13 cellular contexts compared by ENCODE assay signal in the genomic region with DNA sequence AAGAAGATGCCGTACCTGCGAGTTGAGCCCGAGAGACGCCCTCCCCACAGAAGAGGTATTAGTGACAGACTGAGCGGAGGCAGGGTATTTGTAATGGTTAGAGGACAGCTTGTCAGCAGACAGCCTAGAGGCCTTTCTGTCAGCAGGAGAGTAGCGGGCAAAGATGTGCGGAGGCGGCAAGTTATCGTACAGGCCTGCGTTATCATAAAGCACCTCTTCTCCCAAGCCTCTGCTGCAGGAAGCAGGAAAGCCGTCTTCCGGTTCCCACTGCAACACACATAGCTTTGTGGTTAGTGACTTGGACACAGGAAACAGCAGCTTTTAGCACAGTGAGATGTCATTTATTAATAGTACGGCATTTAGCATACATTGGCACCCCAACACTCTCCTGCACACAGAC.
DNase-seq lines count a peak whose midpoint lies in the region; ATAC-seq and TF ChIP-seq lines count a peak whose summit lies in the region.
"Had no signal": no experiment of that assay in that cellular context is flagged by ENCODE, and none has a peak within 500 bp of the region (broad histone marks: within the 10 kb centered on the region; RNA-seq: fewer than 3 reads in every experiment).

No MANE protein-coding gene starts in this region.

- TF ChIP-seq CTCF in heart right ventricle (IDR thresholded peaks at IDR 0.05) (no peak), stomach (IDR thresholded peaks at IDR 0.05) (no peak)

- H3K36me3 Mint-ChIP-seq in activated T-cell treated with anti-CD3 and anti-CD28 coated beads, Interleukin-2, amount 50 U/mL, for 4 hours (ENCODE audit: insufficient read depth): peaks cover 20% of the 10 kb centered on the region
- H3K36me3 Mint-ChIP-seq in stimulated activated memory B cell treated with anti-CD40 and anti-IgM and Interleukin-4, amounts not matched to agents 10 μg/mL and 1 μg/mL and 100 μg/mL, for 72 hours: no peaks in the 10 kb centered on the region
- peaks cover 2% of the 10 kb centered on the region for H3K36me3 Mint-ChIP-seq in activated CD8-positive, alpha-beta memory T cell treated with anti-CD3 and anti-CD28 coated beads, Interleukin-2, amount 10 ng/mL, durations not matched to agents 7 days and 5 days

- H3K27me3 Mint-ChIP-seq in activated T-cell treated with anti-CD3 and anti-CD28 coated beads, Interleukin-2, amount 50 U/mL, for 4 hours (ENCODE audit: low read depth): no peaks in the 10 kb centered on the region
- no peaks in the 10 kb centered on the region for H3K27me3 Mint-ChIP-seq in stimulated activated naive CD8-positive, alpha-beta T cell treated with anti-CD3 and anti-CD28 coated beads, Interleukin-15, amount 100 ng/mL, for 72 hours
- peaks cover 39% of the 10 kb centered on the region for H3K27me3 Mint-ChIP-seq in stimulated activated memory B cell treated with anti-CD40 and anti-IgM and Interleukin-4, amounts not matched to agents 10 μg/mL and 1 μg/mL and 100 μg/mL, for 72 hours
- H3K27me3 Mint-ChIP-seq in activated CD8-positive, alpha-beta memory T cell treated with anti-CD3 and anti-CD28 coated beads, Interleukin-2, amount 10 ng/mL, durations not matched to agents 7 days and 5 days: no peaks in the 10 kb centered on the region

- no peaks in the 10 kb centered on the region for H3K9me3 ChIP-seq in adipocyte (ENCODE audit: control insufficient read depth, low read length)
- no peaks in the 10 kb centered on the region for H3K9me3 ChIP-seq in heart right ventricle
- H3K9me3 ChIP-seq in stomach: no peaks in the 10 kb centered on the region
- H3K9me3 ChIP-seq: vagina had no signal

- H3K27ac Mint-ChIP-seq in stimulated activated naive CD8-positive, alpha-beta T cell treated with anti-CD3 and anti-CD28 coated beads, Interleukin-15, amount 100 ng/mL, for 72 hours: peak overlapping the region; percentile 38 to 89
- H3K27ac Mint-ChIP-seq in stimulated activated memory B cell treated with anti-CD40 and anti-IgM and Interleukin-4, amounts not matched to agents 10 μg/mL and 1 μg/mL and 100 μg/mL, for 72 hours: no peak overlapping the region
- no peak overlapping the region for H3K27ac Mint-ChIP-seq in activated CD8-positive, alpha-beta memory T cell treated with anti-CD3 and anti-CD28 coated beads, Interleukin-2, amount 10 ng/mL, durations not matched to agents 7 days and 5 days

- peaks cover 32% of the 10 kb centered on the region for H3K4me1 ChIP-seq in adipocyte (ENCODE audit: control insufficient read depth, insufficient read depth, low read length)
- H3K4me1 ChIP-seq in heart right ventricle: peaks cover 18 to 53% (median 39%) of the 10 kb centered on the region in 9 donors
- peaks cover 7 to 46% (median 24%) of the 10 kb centered on the region in 4 donors for H3K4me1 ChIP-seq in stomach

- H3K4me1 Mint-ChIP-seq in activated T-cell treated with anti-CD3 and anti-CD28 coated beads, Interleukin-2, amount 50 U/mL, for 4 hours (ENCODE audit: low read depth): peaks cover 70% of the 10 kb centered on the region
- H3K4me1 Mint-ChIP-seq in stimulated activated naive CD8-positive, alpha-beta T cell treated with anti-CD3 and anti-CD28 coated beads, Interleukin-15, amount 100 ng/mL, for 72 hours: peaks cover 32% of the 10 kb centered on the region
- no peaks in the 10 kb centered on the region for H3K4me1 Mint-ChIP-seq in stimulated activated memory B cell treated with anti-CD40 and anti-IgM and Interleukin-4, amounts not matched to agents 10 μg/mL and 1 μg/mL and 100 μg/mL, for 72 hours
- peaks cover 12% of the 10 kb centered on the region for H3K4me1 Mint-ChIP-seq in activated CD8-positive, alpha-beta memory T cell treated with anti-CD3 and anti-CD28 coated beads, Interleukin-2, amount 10 ng/mL, durations not matched to agents 7 days and 5 days

- TF ChIP-seq POLR2A in stomach (IDR thresholded peaks at IDR 0.05): no peak

- peak overlapping the region; percentile 31 for H3K4me3 Mint-ChIP-seq in activated T-cell treated with anti-CD3 and anti-CD28 coated beads, Interleukin-2, amount 50 U/mL, for 4 hours
- no peak overlapping the region for H3K4me3 Mint-ChIP-seq in stimulated activated naive CD8-positive, alpha-beta T cell treated with anti-CD3 and anti-CD28 coated beads, Interleukin-15, amount 100 ng/mL, for 72 hours
- no peak overlapping the region for H3K4me3 Mint-ChIP-seq in stimulated activated memory B cell treated with anti-CD40 and anti-IgM and Interleukin-4, amounts not matched to agents 10 μg/mL and 1 μg/mL and 100 μg/mL, for 72 hours
- H3K4me3 Mint-ChIP-seq in activated CD8-positive, alpha-beta memory T cell treated with anti-CD3 and anti-CD28 coated beads, Interleukin-2, amount 10 ng/mL, durations not matched to agents 7 days and 5 days: no peak overlapping the region

- H3K36me3 ChIP-seq in adipocyte (ENCODE audit: control insufficient read depth, insufficient read depth, low read length, severe bottlenecking): peaks cover 75% of the 10 kb centered on the region
- peaks cover 0 to 47% (median 11%) of the 10 kb centered on the region in 9 donors for H3K36me3 ChIP-seq in heart right ventricle
- H3K36me3 ChIP-seq in stomach: peaks cover 13 to 66% (median 54%) of the 10 kb centered on the region in 4 donors

- no peak overlapping the region for H3K9ac ChIP-seq in adipocyte (ENCODE audit: low read length)

- peak; percentile 57 to 61 for ATAC-seq in activated T-cell treated with anti-CD3 and anti-CD28 coated beads, Interleukin-2, amount 50 U/mL, for 4 hours
- peak; percentile 24 to 86 (median 68) for ATAC-seq in heart right ventricle
- peak; percentile 31 for ATAC-seq in stimulated activated naive CD8-positive, alpha-beta T cell treated with anti-CD3 and anti-CD28 coated beads, Interleukin-15, amount 100 ng/mL, for 72 hours
- ATAC-seq in stimulated activated memory B cell treated with anti-CD40 and anti-IgM and Interleukin-4, amounts not matched to agents 10 μg/mL and 1 μg/mL and 100 μg/mL, for 72 hours: no peak
- ATAC-seq in activated CD8-positive, alpha-beta memory T cell treated with anti-CD3 and anti-CD28 coated beads, Interleukin-2, amount 10 ng/mL, durations not matched to agents 7 days and 5 days: no peak

- no peaks in the 10 kb centered on the region for H3K9me3 Mint-ChIP-seq in activated T-cell treated with anti-CD3 and anti-CD28 coated beads, Interleukin-2, amount 50 U/mL, for 4 hours
- H3K9me3 Mint-ChIP-seq in stimulated activated naive CD8-positive, alpha-beta T cell treated with anti-CD3 and anti-CD28 coated beads, Interleukin-15, amount 100 ng/mL, for 72 hours: no peaks in the 10 kb centered on the region
- no peaks in the 10 kb centered on the region for H3K9me3 Mint-ChIP-seq in stimulated activated memory B cell treated with anti-CD40 and anti-IgM and Interleukin-4, amounts not matched to agents 10 μg/mL and 1 μg/mL and 100 μg/mL, for 72 hours
- no peaks in the 10 kb centered on the region for H3K9me3 Mint-ChIP-seq in activated CD8-positive, alpha-beta memory T cell treated with anti-CD3 and anti-CD28 coated beads, Interleukin-2, amount 10 ng/mL, durations not matched to agents 7 days and 5 days (ENCODE audit: low read depth)

- DNase-seq in activated T-cell treated with anti-CD3 and anti-CD28 coated beads, Interleukin-2, amount 50 U/mL, for 4 hours: no peak
- DNase-seq in activated T-cell treated with anti-CD3 and anti-CD28 coated beads, Interleukin-2, amount 50 U/mL, for 1 hour: no peak
- DNase-seq in adipocyte (ENCODE audit: low read depth) (peak; percentile 35), heart right ventricle (peak in 1 of 2 donors; percentile 50), stomach (no peak)
- DNase-seq in stimulated activated naive CD8-positive, alpha-beta T cell treated with anti-CD3 and anti-CD28 coated beads, Interleukin-15, amount 100 ng/mL, for 72 hours: no peak
- no peak for DNase-seq in activated CD8-positive, alpha-beta memory T cell treated with anti-CD3 and anti-CD28 coated beads, Interleukin-2, amount 10 ng/mL, durations not matched to agents 7 days and 5 days
- DNase-seq: C1 segment of cervical spinal cord, kidney glomerular epithelial cell, NCI-H69 had no signal

- H3K27me3 ChIP-seq in adipocyte (replicated peaks; ENCODE audit: control insufficient read depth, insufficient read depth, low read length): no peaks in the 10 kb centered on the region
- H3K27me3 ChIP-seq in heart right ventricle: no peaks in the 10 kb centered on the region
- no peaks in the 10 kb centered on the region for H3K27me3 ChIP-seq in stomach
- H3K27me3 ChIP-seq: vagina had no signal

- 18 to 27% methylated on average over 13 of the region's 13 CpGs for WGBS in heart right ventricle, 2 donors
- 68 to 80% (median 74%) methylated on average over 13 of the region's 13 CpGs for WGBS in stomach, 5 donors

- CTCF ChIA-PET in activated CD8-positive, alpha-beta memory T cell treated with anti-CD3 and anti-CD28 coated beads, Interleukin-2, amount 10 ng/mL, durations not matched to agents 7 days and 5 days (lab: Charles Lee): interaction anchor here (1.4 kb wide), 1 partner anchor 21 kb away, joined by 7 read pairs; no protein-coding TSS in a partner anchor

- H3K4me3 ChIP-seq in adipocyte (ENCODE audit: low read length) (no peak overlapping the region), heart right ventricle (no peak overlapping the region), stomach (no peak overlapping the region)
- H3K4me3 ChIP-seq: vagina had no signal

- intact Hi-C loops in heart right ventricle (cut with DNase I): no loop called here
- intact Hi-C loops in stomach (cut with DNase I; ENCODE audit: low total_unique reads): no loop called here

- H3K27ac ChIP-seq in heart right ventricle: peak overlapping the region; percentile 1 to 83 (median 68)
- peak overlapping the region in 1 of 5 donors; percentile 29 for H3K27ac ChIP-seq in stomach
- H3K27ac ChIP-seq: vagina, VCaP had no signal

- TF ChIP-seq EP300 in stomach (IDR thresholded peaks at IDR 0.05): no peak

Comparison
In these comparisons a context has a peak if more than half of its experiments do, and no peak if none do; other contexts are left out.
1. ATAC-seq: peak in activated T-cell treated with anti-CD3 and anti-CD28 coated beads, Interleukin-2, amount 50 U/mL, for 4 hours (2 of 2), heart right ventricle (8 of 8) and stimulated activated naive CD8-positive, alpha-beta T cell treated with anti-CD3 and anti-CD28 coated beads, Interleukin-15, amount 100 ng/mL, for 72 hours (single experiment); none in stimulated activated memory B cell treated with anti-CD40 and anti-IgM and Interleukin-4, amounts not matched to agents 10 μg/mL and 1 μg/mL and 100 μg/mL, for 72 hours (single experiment) and activated CD8-positive, alpha-beta memory T cell treated with anti-CD3 and anti-CD28 coated beads, Interleukin-2, amount 10 ng/mL, durations not matched to agents 7 days and 5 days (single experiment).
2. H3K27ac Mint-ChIP-seq: peak in stimulated activated naive CD8-positive, alpha-beta T cell treated with anti-CD3 and anti-CD28 coated beads, Interleukin-15, amount 100 ng/mL, for 72 hours (2 of 2); none in stimulated activated memory B cell treated with anti-CD40 and anti-IgM and Interleukin-4, amounts not matched to agents 10 μg/mL and 1 μg/mL and 100 μg/mL, for 72 hours (single experiment) and activated CD8-positive, alpha-beta memory T cell treated with anti-CD3 and anti-CD28 coated beads, Interleukin-2, amount 10 ng/mL, durations not matched to agents 7 days and 5 days (single experiment).